ENCODE assay signal across 11 cellular contexts in genomic region chr10:118080817-118081216, GRCh38.
"Had no signal": no experiment of that assay in that cellular context is flagged by ENCODE, and none has a peak within 500 bp of the region (broad histone marks: within the 10 kb centered on the region; RNA-seq: fewer than 3 reads in every experiment).

No MANE protein-coding gene starts in this region.

- H3K9me3 ChIP-seq: HAP-1 had no signal

- H3K36me3 ChIP-seq: HAP-1 had no signal

- H3K36me3 Mint-ChIP-seq: IgD-negative memory B cell had no signal

- H3K4me3 ChIP-seq: GM23248, HAP-1 had no signal

- H3K4me1 Mint-ChIP-seq: IgD-negative memory B cell had no signal

- H3K27ac Mint-ChIP-seq: HFFc6, IgD-negative memory B cell had no signal

- H3K4me2 ChIP-seq: KMS-11 had no signal

- H3K9ac ChIP-seq: GM23248, KMS-11 had no signal

- H3K4me3 Mint-ChIP-seq: HFFc6, IgD-negative memory B cell had no signal

- H3K27ac ChIP-seq: GM23248, HL-60, KMS-11 had no signal

- H3K27me3 Mint-ChIP-seq: IgD-negative memory B cell had no signal

- DNase-seq: GM23248, HFFc6, Karpas-422, KBM-7 had no signal

- ATAC-seq: HCT116 had no signal

- FAIRE-seq: H1, H54 had no signal

- H2AFZ ChIP-seq: GM23248 had no signal
